15 cellular contexts compared by ENCODE assay signal in genomic region chr11:60370811-60371297, GRCh38. TPM values are rescaled to one million over a fixed set of nuclear protein-coding genes. Genes with fewer than 3 reads are reported as not detected.
DNase-seq lines count a peak whose midpoint lies in the region; ATAC-seq and TF ChIP-seq lines count a peak whose summit lies in the region.
"Had no signal": no experiment of that assay in that cellular context is flagged by ENCODE, and none has a peak within 500 bp of the region (broad histone marks: within the 10 kb centered on the region; RNA-seq: fewer than 3 reads in every experiment).

No MANE protein-coding gene starts in this region.

- H3K27ac Mint-ChIP-seq in Caco-2 (ENCODE audit: unreplicated experiment) (peak overlapping the region; percentile 84), chondrocyte (ENCODE audit: unreplicated experiment) (no peak overlapping the region)

- BruUV-seq in Caco-2 (replicated peaks; lab: Mats Ljungman, UMichigan): no TSS peak

- CTCF ChIA-PET in Caco-2 (lab: Charles Lee): no interaction called here

- peaks cover 12% of the 10 kb centered on the region for H3K9me3 Mint-ChIP-seq in Caco-2 (ENCODE audit: unreplicated experiment)
- no peaks in the 10 kb centered on the region for H3K9me3 Mint-ChIP-seq in chondrocyte (ENCODE audit: low read depth)
- H3K9me3 Mint-ChIP-seq: activated T-cell treated with anti-CD3 and anti-CD28 coated beads, Interleukin-2, amount 50 U/mL, for 4 hours had no signal

- intact Hi-C loops in Caco-2 (cut with micrococcal nuclease; ENCODE audit: unreplicated experiment) (no loop called here), lower lobe of right lung (cut with DNase I) (no loop called here)

- H3K9me3 ChIP-seq in Caco-2 (0 out of 2 replicates have a peak, but pooled peaks cover 4% of the 10 kb centered on the region), lower lobe of right lung (no peaks in the 10 kb centered on the region), WERI-Rb-1 (ENCODE audit: severe bottlenecking) (no peaks in the 10 kb centered on the region)
- H3K9me3 ChIP-seq: ascending aorta had no signal

- H3K4me3 ChIP-seq in Caco-2 (ENCODE audit: low read depth, low read length) (no peak overlapping the region), lower lobe of right lung (no peak overlapping the region), WERI-Rb-1 (ENCODE audit: low read depth, low read length) (no peak overlapping the region)
- H3K4me3 ChIP-seq: ascending aorta, spleen had no signal

- H3K4me3 Mint-ChIP-seq in Caco-2 (ENCODE audit: unreplicated experiment) (peak overlapping the region; percentile 46), chondrocyte (ENCODE audit: unreplicated experiment) (no peak overlapping the region)
- H3K4me3 Mint-ChIP-seq: activated T-cell treated with anti-CD3 and anti-CD28 coated beads, Interleukin-2, amount 50 U/mL, for 4 hours had no signal

- H3K27ac ChIP-seq in VCaP: peak overlapping the region; percentile 64
- no peak overlapping the region for H3K27ac ChIP-seq in lower lobe of right lung
- no peak overlapping the region for H3K27ac ChIP-seq in WERI-Rb-1
- H3K27ac ChIP-seq: ascending aorta had no signal

- peaks cover 20% of the 10 kb centered on the region for H3K4me1 Mint-ChIP-seq in Caco-2 (ENCODE audit: low read depth, unreplicated experiment)
- peaks cover 8% of the 10 kb centered on the region for H3K4me1 Mint-ChIP-seq in chondrocyte (ENCODE audit: low read depth)

- H3K36me3 ChIP-seq in Caco-2 (ENCODE audit: control insufficient read depth, insufficient read depth, low read length) (no peaks in the 10 kb centered on the region), lower lobe of right lung (no peaks in the 10 kb centered on the region), WERI-Rb-1 (no peaks in the 10 kb centered on the region)
- H3K36me3 ChIP-seq: ascending aorta, spleen had no signal

- POLR2A ChIA-PET in Caco-2 (lab: Charles Lee): no interaction called here

- H3K36me3 Mint-ChIP-seq in Caco-2 (ENCODE audit: insufficient read depth, unreplicated experiment) (no peaks in the 10 kb centered on the region), chondrocyte (ENCODE audit: low read depth) (no peaks in the 10 kb centered on the region)

- DNase-seq in Caco-2 (peak in 1 of 2 experiments; percentile 42), NCI-H1417 (lab: John Stamatoyannopoulos, UW) (peak in 2 of 3 experiments; percentile 83 to 97), lower lobe of right lung (no peak), WERI-Rb-1 (no peak), activated T-cell treated with anti-CD3 and anti-CD28 coated beads for 4 hours (no peak), chondrocyte (ENCODE audit: low spot score) (no peak)
- no peak for DNase-seq in activated CD4-positive, CD25-positive, alpha-beta regulatory T cell (lab: John Stamatoyannopoulos, UW)
- DNase-seq: activated T-cell treated with anti-CD3 and anti-CD28 coated beads, Interleukin-2, amount 50 U/mL, for 4 hours; NCI-H1694; spleen had no signal

- no peaks in the 10 kb centered on the region for H3K27me3 Mint-ChIP-seq in Caco-2 (ENCODE audit: insufficient read depth, unreplicated experiment)
- peaks cover 12% of the 10 kb centered on the region for H3K27me3 Mint-ChIP-seq in chondrocyte (ENCODE audit: low read depth)

- ATAC-seq in lower lobe of right lung: peak; percentile 56 to 78
- ATAC-seq: activated T-cell treated with anti-CD3 and anti-CD28 coated beads, Interleukin-2, amount 50 U/mL, for 4 hours; Right ventricle myocardium inferior had no signal

- H3K27me3 ChIP-seq in Caco-2 (replicated peaks; ENCODE audit: control insufficient read depth, insufficient read depth, low read length) (no peaks in the 10 kb centered on the region), lower lobe of right lung (ENCODE audit: low read depth) (no peaks in the 10 kb centered on the region), WERI-Rb-1 (ENCODE audit: insufficient read depth, low read depth, severe bottlenecking) (peaks cover 7% of the 10 kb centered on the region)
- H3K27me3 ChIP-seq: ascending aorta, spleen had no signal

- H3K4me1 ChIP-seq in Caco-2 (peaks cover 23% of the 10 kb centered on the region), lower lobe of right lung (peaks cover 8% of the 10 kb centered on the region)
- H3K4me1 ChIP-seq: ascending aorta had no signal

- no peak for TF ChIP-seq CTCF in Caco-2 (IDR thresholded peaks at IDR 0.05; ENCODE audit: insufficient read depth in 1 of 2, low read depth in 1 of 2, low read length in 1 of 2, severe bottlenecking in 1 of 2, unreplicated experiment in 1 of 2)
- no peak for TF ChIP-seq CTCF in VCaP (conservative IDR thresholded peaks at IDR 0.05)
- no peak for TF ChIP-seq CTCF in lower lobe of right lung (IDR thresholded peaks at IDR 0.05)
- no peak for TF ChIP-seq CTCF in WERI-Rb-1 (IDR thresholded peaks at IDR 0.05; ENCODE audit: low read depth, low read length)
- no peak for TF ChIP-seq CTCF in chondrocyte (IDR thresholded peaks at IDR 0.05)

RNA-seq across cellular contexts. Expression of gene MS4A7, which starts 7.5 kb away (rescaled TPM):
- total RNA-seq in Caco-2 (2022) (not detected in 2 replicates), lower lobe of right lung (315 TPM), chondrocyte (not detected in 3 replicates)
- total RNA-seq: epithelial cell of proximal tubule had no signal

RNA-seq across cellular contexts. Expression of gene MS4A14, which starts 25.4 kb away (rescaled TPM):
- total RNA-seq in Caco-2 (2022) (not detected in 2 replicates), lower lobe of right lung (19.4 TPM), chondrocyte (not detected in 3 replicates)
- total RNA-seq: activated T-cell treated with anti-CD3 and anti-CD28 coated beads, Interleukin-2, amount 50 U/mL, for 4 hours; ascending aorta; epithelial cell of proximal tubule had no signal

RNA-seq across cellular contexts. Expression of gene MS4A6E, which starts 43.8 kb away (rescaled TPM):
- total RNA-seq in Caco-2 (2022) (not detected in 2 replicates), lower lobe of right lung (not detected), chondrocyte (not detected in 3 replicates)
- total RNA-seq: activated T-cell treated with anti-CD3 and anti-CD28 coated beads, Interleukin-2, amount 50 U/mL, for 4 hours; ascending aorta; epithelial cell of proximal tubule; Right ventricle myocardium inferior; urinary bladder had no signal

RNA-seq across cellular contexts. Expression of gene MS4A5, which starts 58.5 kb away (rescaled TPM):
- total RNA-seq in Caco-2 (2022) (not detected in 2 replicates), lower lobe of right lung (not detected), chondrocyte (not detected in 3 replicates)
- total RNA-seq: activated T-cell treated with anti-CD3 and anti-CD28 coated beads, Interleukin-2, amount 50 U/mL, for 4 hours; ascending aorta; epithelial cell of proximal tubule; Right ventricle myocardium inferior; spleen; urinary bladder had no signal

Comparison
In these comparisons a context has a peak if more than half of its experiments do, and no peak if none do; other contexts are left out.
1. DNase-seq: peak in NCI-H1417 (2 of 3); none in lower lobe of right lung (single experiment), WERI-Rb-1 (single experiment), activated CD4-positive, CD25-positive, alpha-beta regulatory T cell (0 of 4), activated T-cell treated with anti-CD3 and anti-CD28 coated beads for 4 hours (single experiment) and chondrocyte (single experiment).
2. RNA of gene MS4A7, which starts 7.5 kb away (total RNA-seq): 315 TPM in lower lobe of right lung (single experiment); not detected in Caco-2 and not detected in chondrocyte; every median in the first group is over 100 times any median in the second.
3. RNA of gene MS4A14, which starts 25.4 kb away (total RNA-seq): 19.4 TPM in lower lobe of right lung (single experiment); not detected in Caco-2 and not detected in chondrocyte; every median in the first group is over 10 times any median in the second.